In genomic region chr10:48608926-48609325, GRCh38 we compare ENCODE assay signal across 12 cellular contexts. TPM values are rescaled to one million over a fixed set of nuclear protein-coding genes. Genes with fewer than 3 reads are reported as not detected.
DNase-seq lines count a peak whose midpoint lies in the region; ATAC-seq and TF ChIP-seq lines count a peak whose summit lies in the region.
"Had no signal": no experiment of that assay in that cellular context is flagged by ENCODE, and none has a peak within 500 bp of the region (broad histone marks: within the 10 kb centered on the region; RNA-seq: fewer than 3 reads in every experiment).

No MANE protein-coding gene starts in this region.

- peak overlapping the region; percentile 22; the same call in 1 of the 2 replicates for H3K18ac ChIP-seq in IMR-90 (ENCODE audit: low read depth, low read length)

- DNase-seq in AG10803 (ENCODE audit: low read depth) (peak; percentile 55), IMR-90 (peak; percentile 51), colonic mucosa (peak; percentile 1), lung (ENCODE audit: low spot score) (peak; percentile 13), NCI-H187 (lab: John Stamatoyannopoulos, UW) (no peak), SIG-M5 treated with dmso at 0.1 percent for 504 hours (lab: John Stamatoyannopoulos, UW; ENCODE audit: unreplicated experiment) (no peak), NCI-H2029 treated with DMSO at 0.1 percent for 48 hours (lab: John Stamatoyannopoulos, UW) (no peak)
- DNase-seq: NCI-H187 treated with DMSO at 0.1 percent for 48 hours, NCI-H446 treated with DMSO at 0.1 percent for 48 hours had no signal

- TF ChIP-seq POLR2A in IMR-90 (IDR thresholded peaks at IDR 0.05; ENCODE audit: low read depth, low read length) = no peak

- peaks cover 35% of the 10 kb centered on the region for H3K4me1 ChIP-seq in IMR-90 (ENCODE audit: control insufficient read depth, insufficient read depth, low read length)
- H3K4me1 ChIP-seq in colonic mucosa = peaks cover 9% of the 10 kb centered on the region
- no peaks in the 10 kb centered on the region for H3K4me1 ChIP-seq in lung (ENCODE audit: control insufficient read depth in 2 of 2, insufficient read depth in 2 of 2, low read length in 2 of 2)

- TF ChIP-seq RAD21 in IMR-90 (IDR thresholded peaks at IDR 0.05; ENCODE audit: low read length) = no peak

- no peak overlapping the region for H3K56ac ChIP-seq in IMR-90 (ENCODE audit: extremely low read depth, insufficient read depth, low read length)

- no peak overlapping the region for H3K27ac ChIP-seq in IMR-90 (ENCODE audit: insufficient read depth, low read length)
- no peak overlapping the region for H3K27ac ChIP-seq in colonic mucosa
- no peak overlapping the region for H3K27ac ChIP-seq in lung (ENCODE audit: low read depth in 1 of 2, low read length in 1 of 2)
- H3K27ac ChIP-seq: RWPE1, SJSA1 had no signal

- peak overlapping the region; percentile 84 for H3K4ac ChIP-seq in IMR-90 (ENCODE audit: low read depth, low read length)

- peaks cover 4 to 51% of the 10 kb centered on the region in 2 experiments; a peak in 3 of 4 replicates for H3K79me1 ChIP-seq in IMR-90 (ENCODE audit: low read depth in 1 of 2, low read length in 2 of 2)

- H4K91ac ChIP-seq in IMR-90 (ENCODE audit: insufficient read depth, low read depth, low read length) = peak overlapping the region; percentile 53; the same call in 1 of the 2 replicates

- no peak overlapping the region for H2AK9ac ChIP-seq in IMR-90 (replicated peaks; ENCODE audit: low read depth, low read length, poor library complexity)

- H2AFZ ChIP-seq in IMR-90 (replicated peaks; ENCODE audit: low read length, poor library complexity) = no peak overlapping the region

- no peak overlapping the region for H3K4me3 ChIP-seq in AG10803 (ENCODE audit: low read length)
- no peak overlapping the region for H3K4me3 ChIP-seq in IMR-90 (ENCODE audit: insufficient read depth, low read depth, low read length)
- no peak overlapping the region for H3K4me3 ChIP-seq in colonic mucosa
- H3K4me3 ChIP-seq in lung = no peak overlapping the region
- H3K4me3 ChIP-seq: SJSA1 had no signal

- CTCF ChIA-PET in IMR-90 (lab: Yijun Ruan, JAX) = interaction anchor here (0.8 to 5.4 kb wide), 6 partner anchors 12 to 57 kb away, joined by 3 to 48 read pairs (median 4); no protein-coding TSS in a partner anchor

- intact Hi-C loops in IMR-90 (cut with micrococcal nuclease) = loop anchor here (5.0 to 10.0 kb wide), 2 partner anchors 54 to 247 kb away; no protein-coding TSS in a partner anchor
- intact Hi-C loops in colonic mucosa (cut with DNase I) = no loop called here

- no peak overlapping the region for H3K9ac ChIP-seq in IMR-90 (ENCODE audit: low read depth, low read length)
- H3K9ac ChIP-seq in colonic mucosa (ENCODE audit: low read depth in 2 of 2, low read length in 2 of 2) = no peak overlapping the region

- peak overlapping the region; percentile 35 to 58; a peak in 2 of 4 replicates for H4K8ac ChIP-seq in IMR-90 (ENCODE audit: low read depth in 2 of 2, low read length in 2 of 2)

- 0 out of 2 replicates have a peak overlapping the region, but pooled peaks have one; percentile 10 for H3K14ac ChIP-seq in IMR-90 (replicated peaks; ENCODE audit: low read depth, low read length)

- H3K27me3 ChIP-seq in IMR-90 (ENCODE audit: control insufficient read depth, insufficient read depth, low read length) = no peaks in the 10 kb centered on the region
- no peaks in the 10 kb centered on the region for H3K27me3 ChIP-seq in colonic mucosa
- peaks cover 6% of the 10 kb centered on the region for H3K27me3 ChIP-seq in lung (ENCODE audit: control insufficient read depth, insufficient read depth)
- H3K27me3 ChIP-seq: SJSA1 had no signal

- peak overlapping the region; percentile 57; the same call in 1 of the 2 replicates for H2BK20ac ChIP-seq in IMR-90 (ENCODE audit: low read depth, low read length)

- no peak overlapping the region for H4K5ac ChIP-seq in IMR-90 (ENCODE audit: low read depth, low read length)

- H3K4me2 ChIP-seq in IMR-90 (ENCODE audit: low read depth, low read length) = no peak overlapping the region

- BruUV-seq in IMR-90 (replicated peaks; lab: Mats Ljungman, UMichigan) = no TSS peak

- in situ Hi-C loops in IMR-90 (cut with MboI; ENCODE audit: low sequenced_read_pairs) = no loop called here

- POLR2A ChIA-PET in IMR-90 (lab: Charles Lee; ENCODE audit: unreplicated experiment) = no interaction called here

- H3K36me3 ChIP-seq in IMR-90 (ENCODE audit: control insufficient read depth, insufficient read depth, low read length) (no peaks in the 10 kb centered on the region), colonic mucosa (no peaks in the 10 kb centered on the region), lung (ENCODE audit: control insufficient read depth in 2 of 2, insufficient read depth in 2 of 2, low read length in 2 of 2) (no peaks in the 10 kb centered on the region)
- H3K36me3 ChIP-seq: SJSA1 had no signal

- peaks cover 41% of the 10 kb centered on the region for H3K9me1 ChIP-seq in IMR-90 (ENCODE audit: insufficient read depth, low read length)

- no peaks in the 10 kb centered on the region for H4K20me1 ChIP-seq in IMR-90 (ENCODE audit: insufficient read depth, low read length)

- no peak overlapping the region for H2BK5ac ChIP-seq in IMR-90 (ENCODE audit: low read depth, low read length, poor library complexity, severe bottlenecking)

- H3K23ac ChIP-seq in IMR-90 (ENCODE audit: low read depth, low read length) = peak overlapping the region; percentile 65; the same call in 1 of the 2 replicates

- ATAC-seq in IMR-90 (ENCODE audit: low read depth) = no peak
- ATAC-seq in lung (ENCODE audit: insufficient read depth, low FRiP score) = no peak
- ATAC-seq in GM18907 (IDR thresholded peaks at IDR 0.05; ENCODE audit: unreplicated experiment) = no peak

- H2BK15ac ChIP-seq in IMR-90 (ENCODE audit: low read depth, low read length) = peak overlapping the region; percentile 67; the same call in 1 of the 3 replicates

- no peak for TF ChIP-seq CTCF in AG10803 (conservative IDR thresholded peaks at IDR 0.05; ENCODE audit: low read length)
- no peak for TF ChIP-seq CTCF in IMR-90 (conservative IDR thresholded peaks at IDR 0.05; ENCODE audit: low read depth, low read length)
- TF ChIP-seq CTCF in colonic mucosa (IDR thresholded peaks at IDR 0.05) = no peak
- TF ChIP-seq CTCF in lung (IDR thresholded peaks at IDR 0.05; ENCODE audit: control extremely low read depth, extremely low read depth) = no peak

- H2AK5ac ChIP-seq in IMR-90 (ENCODE audit: low read depth, low read length) = peak overlapping the region; percentile 72

- dilution Hi-C loops in IMR-90 (cut with HindIII; ENCODE audit: low sequenced_read_pairs, unreplicated experiment) = no loop called here

- peak overlapping the region; percentile 21; the same call in 1 of the 2 replicates for H2BK120ac ChIP-seq in IMR-90 (ENCODE audit: low read depth, low read length)

- no peaks in the 10 kb centered on the region for H3K9me3 ChIP-seq in IMR-90 (ENCODE audit: control insufficient read depth, insufficient read depth, low read length)
- H3K9me3 ChIP-seq in colonic mucosa = no peaks in the 10 kb centered on the region
- no peaks in the 10 kb centered on the region for H3K9me3 ChIP-seq in lung (ENCODE audit: control insufficient read depth in 2 of 2, insufficient read depth in 1 of 2, low read length in 1 of 2)
- H3K9me3 ChIP-seq: SJSA1 had no signal

TF ChIP-seq in IMR-90, 13 proteins besides CTCF, POLR2A, EP300 and RAD21:
- TF ChIP-seq BHLHE40 (IDR thresholded peaks at IDR 0.05; ENCODE audit: low read depth, low read length) (no peak), MAZ (IDR thresholded peaks at IDR 0.05; ENCODE audit: borderline replicate concordance, low read depth, low read length) (no peak), NFE2L2 (IDR thresholded peaks at IDR 0.05; ENCODE audit: low read depth, low read length) (no peak), FOS (IDR thresholded peaks at IDR 0.05; ENCODE audit: low read depth, low read length) (no peak), RCOR1 (IDR thresholded peaks at IDR 0.05; ENCODE audit: insufficient replicate concordance, low read length) (no peak), MAFK (IDR thresholded peaks at IDR 0.05; ENCODE audit: low read depth, low read length) (no peak), CEBPB (IDR thresholded peaks at IDR 0.05; ENCODE audit: low read depth, low read length) (no peak), CHD1 (IDR thresholded peaks at IDR 0.05; ENCODE audit: low read depth, low read length) (no peak), RFX5 (IDR thresholded peaks at IDR 0.05; ENCODE audit: low read depth, low read length) (no peak), MXI1 (IDR thresholded peaks at IDR 0.05; ENCODE audit: borderline replicate concordance, low read depth, low read length) (no peak)
- TF ChIP-seq, protein P1, sequence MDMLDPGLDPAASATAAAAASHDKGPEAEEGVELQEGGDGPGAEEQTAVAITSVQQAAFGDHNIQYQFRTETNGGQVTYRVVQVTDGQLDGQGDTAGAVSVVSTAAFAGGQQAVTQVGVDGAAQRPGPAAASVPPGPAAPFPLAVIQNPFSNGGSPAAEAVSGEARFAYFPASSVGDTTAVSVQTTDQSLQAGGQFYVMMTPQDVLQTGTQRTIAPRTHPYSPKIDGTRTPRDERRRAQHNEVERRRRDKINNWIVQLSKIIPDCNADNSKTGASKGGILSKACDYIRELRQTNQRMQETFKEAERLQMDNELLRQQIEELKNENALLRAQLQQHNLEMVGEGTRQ (IDR thresholded peaks at IDR 0.05; ENCODE audit: low read depth, low read length) = no peak

RNA-seq across cellular contexts. Expression of gene ARHGAP22, which starts 4.1 kb away (rescaled TPM):
- total RNA-seq in IMR-90 (2012; rRNA removed) (28.3 and 35.3 TPM in 2 replicates), colonic mucosa (1 to 10 TPM in 1 of 2 donors, under 1 TPM in 1; 0.86 to 1.6 TPM), lung (1 to 10 TPM; 4.9 to 6.9 TPM)
- polyA plus RNA-seq in IMR-90 (2012; rRNA removed) (30.2 and 34.0 TPM in 2 replicates), lung (1 to 10 TPM; 3.2 to 3.3 TPM)
- polyA plus RNA-seq in IMR-90 (2012; cell fraction: cytosol; rRNA removed) = 18.9 and 22.2 TPM in 2 replicates
- polyA plus RNA-seq in IMR-90 (2012; cell fraction: nucleus; rRNA removed; ENCODE audit: low replicate concordance) = 58.0 and 67.0 TPM in 2 replicates

Comparison
In these comparisons a context has a peak if more than half of its experiments do, and no peak if none do; other contexts are left out.
1. DNase-seq: peak in AG10803 (single experiment), IMR-90 (single experiment), colonic mucosa (single experiment) and lung (single experiment); none in NCI-H187 (0 of 2), SIG-M5 treated with dmso at 0.1 percent for 504 hours (single experiment) and NCI-H2029 treated with DMSO at 0.1 percent for 48 hours (single experiment).